8 cellular contexts compared by ENCODE assay signal in genomic region chr7:30321992-30322637, GRCh38. TPM values are rescaled to one million over a fixed set of nuclear protein-coding genes. Genes with fewer than 3 reads are reported as not detected.
DNase-seq lines count a peak whose midpoint lies in the region; ATAC-seq, FAIRE-seq and TF ChIP-seq lines count a peak whose summit lies in the region.

No MANE protein-coding gene starts in this region.

- H3K4me3 Mint-ChIP-seq in stimulated activated naive B cell treated with anti-CD40 and anti-IgM and Interleukin-4, amounts not matched to agents 10 μg/mL and 1 μg/mL and 100 μg/mL, for 72 hours: peak overlapping the region; percentile 85 to 86

- H3K27me3 Mint-ChIP-seq in stimulated activated naive B cell treated with anti-CD40 and anti-IgM and Interleukin-4, amounts not matched to agents 10 μg/mL and 1 μg/mL and 100 μg/mL, for 72 hours: no peaks in the 10 kb centered on the region

- peaks cover 0 to 4% of the 10 kb centered on the region in 2 donors for H3K9me3 Mint-ChIP-seq in stimulated activated naive B cell treated with anti-CD40 and anti-IgM and Interleukin-4, amounts not matched to agents 10 μg/mL and 1 μg/mL and 100 μg/mL, for 72 hours

- peak; percentile 79 for ATAC-seq in GM18907 (IDR thresholded peaks at IDR 0.05; ENCODE audit: unreplicated experiment)
- peak; percentile 42 for ATAC-seq in HG03060 (IDR thresholded peaks at IDR 0.05; ENCODE audit: low read depth, unreplicated experiment)
- peak; percentile 77 to 78 for ATAC-seq in stimulated activated naive B cell treated with anti-CD40 and anti-IgM and Interleukin-4, amounts not matched to agents 10 μg/mL and 1 μg/mL and 100 μg/mL, for 72 hours (replicated peaks)

- peak overlapping the region; percentile 54 to 79 (median 67) for H3K9ac ChIP-seq in BLaER1 treated with 17β-estradiol and CSF1 and Interleukin-3, amounts not matched to agents 10 nM and 100 nM
- H3K9ac ChIP-seq in fibroblast of lung (ENCODE audit: insufficient read depth, low read length): no peak overlapping the region

- H3K36me3 Mint-ChIP-seq in stimulated activated naive B cell treated with anti-CD40 and anti-IgM and Interleukin-4, amounts not matched to agents 10 μg/mL and 1 μg/mL and 100 μg/mL, for 72 hours: peaks cover 15 to 16% of the 10 kb centered on the region in 2 donors

- peak overlapping the region; percentile 82 for H2AFZ ChIP-seq in fibroblast of lung (ENCODE audit: low read length)

- peak overlapping the region; percentile 97 for H3K27ac Mint-ChIP-seq in stimulated activated naive B cell treated with anti-CD40 and anti-IgM and Interleukin-4, amounts not matched to agents 10 μg/mL and 1 μg/mL and 100 μg/mL, for 72 hours

- peaks cover 20 to 62% (median 27%) of the 10 kb centered on the region in 10 experiments for H3K4me1 ChIP-seq in BLaER1 treated with 17β-estradiol and CSF1 and Interleukin-3, amounts not matched to agents 10 nM and 100 nM
- peaks cover 4% of the 10 kb centered on the region for H3K4me1 ChIP-seq in fibroblast of lung (ENCODE audit: control insufficient read depth, extremely low read depth, insufficient read depth, low read length)

- DNase-seq in RCC 7860 (ENCODE audit: low spot score) (no peak), fibroblast of lung (ENCODE audit: low read depth in 2 of 2) (peak; percentile 11 to 34), HK-2 (ENCODE audit: unreplicated experiment) (no peak), cerebellar nuclear complex (lab: John Stamatoyannopoulos, UW) (no peak)
- DNase-seq in stimulated activated naive B cell treated with anti-CD40 and anti-IgM and Interleukin-4, amounts not matched to agents 10 μg/mL and 1 μg/mL and 100 μg/mL, for 72 hours: peak; percentile 12

- H3K79me2 ChIP-seq in fibroblast of lung (ENCODE audit: control insufficient read depth, insufficient read depth, low read length): no peaks in the 10 kb centered on the region

- H3K4me1 Mint-ChIP-seq in stimulated activated naive B cell treated with anti-CD40 and anti-IgM and Interleukin-4, amounts not matched to agents 10 μg/mL and 1 μg/mL and 100 μg/mL, for 72 hours: peaks cover 52 to 72% of the 10 kb centered on the region in 2 donors

- no peaks in the 10 kb centered on the region for H3K27me3 ChIP-seq in BLaER1 treated with 17β-estradiol and CSF1 and Interleukin-3, amounts not matched to agents 10 nM and 100 nM
- no peaks in the 10 kb centered on the region for H3K27me3 ChIP-seq in fibroblast of lung (ENCODE audit: control insufficient read depth, insufficient read depth, low read length)

- H3K4me3 ChIP-seq in BLaER1 treated with 17β-estradiol and CSF1 and Interleukin-3, amounts not matched to agents 10 nM and 100 nM: peak overlapping the region; percentile 18 to 61 (median 34); a peak in 14 of 20 replicates
- H3K4me3 ChIP-seq in fibroblast of lung (replicated peaks in 1 of 4; ENCODE audit: control extremely low read depth in 1 of 4, insufficient read depth in 1 of 4, low read depth in 3 of 4, low read length in 4 of 4): peak overlapping the region; percentile 28 to 53 (median 40)

- H3K27ac ChIP-seq in BLaER1 treated with 17β-estradiol and CSF1 and Interleukin-3, amounts not matched to agents 10 nM and 100 nM: peak overlapping the region; percentile 42 to 85 (median 70); a peak in 21 of 22 replicates
- H3K27ac ChIP-seq in fibroblast of lung (ENCODE audit: insufficient read depth, low read length): peak overlapping the region; percentile 60

- peaks cover 0 to 100% (median 8%) of the 10 kb centered on the region in 11 experiments; a peak in 11 of 22 replicates for H4K20me1 ChIP-seq in BLaER1 treated with 17β-estradiol and CSF1 and Interleukin-3, amounts not matched to agents 10 nM and 100 nM
- H4K20me1 ChIP-seq in fibroblast of lung (ENCODE audit: control insufficient read depth, extremely low read depth, insufficient read depth, low read length): no peaks in the 10 kb centered on the region

- peak overlapping the region; percentile 54 to 95 (median 81) for H3K4me2 ChIP-seq in BLaER1 treated with 17β-estradiol and CSF1 and Interleukin-3, amounts not matched to agents 10 nM and 100 nM
- peak overlapping the region; percentile 88 for H3K4me2 ChIP-seq in fibroblast of lung (ENCODE audit: extremely low read depth, insufficient read depth, low read length)

- peaks cover 0 to 10% (median 4%) of the 10 kb centered on the region in 11 experiments; a peak in 8 of 22 replicates for H3K9me3 ChIP-seq in BLaER1 treated with 17β-estradiol and CSF1 and Interleukin-3, amounts not matched to agents 10 nM and 100 nM (replicated peaks in 1 of 11)
- H3K9me3 ChIP-seq in fibroblast of lung (ENCODE audit: control insufficient read depth, insufficient read depth, low read depth, low read length): no peaks in the 10 kb centered on the region

- peaks cover 15 to 31% (median 22%) of the 10 kb centered on the region in 11 experiments; a peak in 20 of 22 replicates for H3K36me3 ChIP-seq in BLaER1 treated with 17β-estradiol and CSF1 and Interleukin-3, amounts not matched to agents 10 nM and 100 nM
- H3K36me3 ChIP-seq in fibroblast of lung (ENCODE audit: control insufficient read depth, insufficient read depth, low read length): no peaks in the 10 kb centered on the region

- peak; percentile 57 for FAIRE-seq in RCC 7860 (lab: Jason Lieb, UNC)

- TF ChIP-seq CTCF in fibroblast of lung (conservative IDR thresholded peaks at IDR 0.05 in 1 of 2, IDR thresholded peaks at IDR 0.05 in 1 of 2; ENCODE audit: low read depth in 1 of 2, low read length in 2 of 2): no peak

RNA-seq across cellular contexts. Expression of gene ZNRF2, which starts 37.7 kb away (rescaled TPM):
- total RNA-seq in fibroblast of lung: 7.2 and 7.9 TPM in 2 replicates
- 2.1 and 2.6 TPM in 2 replicates for polyA plus RNA-seq in fibroblast of lung
- 1.6 and 1.8 TPM in 2 replicates for polyA plus RNA-seq in fibroblast of lung (2012)
- polyA minus RNA-seq in fibroblast of lung (ENCODE audit: low replicate concordance): not detected in 2 replicates

Comparison
In these comparisons a context has a peak if more than half of its experiments do, and no peak if none do; other contexts are left out.
1. DNase-seq: peak in fibroblast of lung (2 of 2) and stimulated activated naive B cell treated with anti-CD40 and anti-IgM and Interleukin-4, amounts not matched to agents 10 μg/mL and 1 μg/mL and 100 μg/mL, for 72 hours (single experiment); none in RCC 7860 (single experiment), HK-2 (single experiment) and cerebellar nuclear complex (0 of 2).
2. Peak in every context shown above with its lines, with median percentiles within 50 percentile points of each other: ATAC-seq.